7 cellular contexts compared by ENCODE assay signal in genomic region chr9:91208837-91209236, GRCh38.
DNase-seq lines count a peak whose midpoint lies in the region; ATAC-seq and TF ChIP-seq lines count a peak whose summit lies in the region.

No MANE protein-coding gene starts in this region.

- peaks cover 32 to 40% of the 10 kb centered on the region in 2 donors for H3K36me3 Mint-ChIP-seq in stimulated activated naive B cell treated with anti-CD40 and anti-IgM and Interleukin-4, amounts not matched to agents 10 μg/mL and 1 μg/mL and 100 μg/mL, for 72 hours

- H3K4me1 ChIP-seq in Peyer's patch = peaks cover 3 to 43% (median 15%) of the 10 kb centered on the region in 4 donors

- H3K9me3 Mint-ChIP-seq in stimulated activated naive B cell treated with anti-CD40 and anti-IgM and Interleukin-4, amounts not matched to agents 10 μg/mL and 1 μg/mL and 100 μg/mL, for 72 hours = peaks cover 0 to 3% of the 10 kb centered on the region in 2 donors

- H3K4me3 Mint-ChIP-seq in stimulated activated naive B cell treated with anti-CD40 and anti-IgM and Interleukin-4, amounts not matched to agents 10 μg/mL and 1 μg/mL and 100 μg/mL, for 72 hours = peak overlapping the region; percentile 64 to 66

- no peak for TF ChIP-seq CTCF in Peyer's patch (IDR thresholded peaks at IDR 0.05)

- no peaks in the 10 kb centered on the region for H3K27me3 ChIP-seq in Peyer's patch

- no peak for TF ChIP-seq POLR2A in Peyer's patch (IDR thresholded peaks at IDR 0.05)

- no peaks in the 10 kb centered on the region for H3K27me3 Mint-ChIP-seq in stimulated activated naive B cell treated with anti-CD40 and anti-IgM and Interleukin-4, amounts not matched to agents 10 μg/mL and 1 μg/mL and 100 μg/mL, for 72 hours

- H3K9me3 ChIP-seq in Peyer's patch = no peaks in the 10 kb centered on the region

- no peak overlapping the region for H3K4me3 ChIP-seq in Peyer's patch

- ATAC-seq in HG02571 (IDR thresholded peaks at IDR 0.05; ENCODE audit: unreplicated experiment) = peak; percentile 8
- peak; percentile 20 for ATAC-seq in left ventricle myocardium superior
- ATAC-seq in stimulated activated naive B cell treated with anti-CD40 and anti-IgM and Interleukin-4, amounts not matched to agents 10 μg/mL and 1 μg/mL and 100 μg/mL, for 72 hours (replicated peaks) = peak; percentile 20 to 31
- no peak for ATAC-seq in GM19035 (IDR thresholded peaks at IDR 0.05; ENCODE audit: unreplicated experiment)
- no peak for ATAC-seq in GM21737 (IDR thresholded peaks at IDR 0.05; ENCODE audit: unreplicated experiment)

- intact Hi-C loops in left ventricle myocardium superior (cut with micrococcal nuclease) = no loop called here

- H3K27ac Mint-ChIP-seq in stimulated activated naive B cell treated with anti-CD40 and anti-IgM and Interleukin-4, amounts not matched to agents 10 μg/mL and 1 μg/mL and 100 μg/mL, for 72 hours = peak overlapping the region; percentile 96

- H3K4me1 Mint-ChIP-seq in stimulated activated naive B cell treated with anti-CD40 and anti-IgM and Interleukin-4, amounts not matched to agents 10 μg/mL and 1 μg/mL and 100 μg/mL, for 72 hours = peaks cover 39 to 74% of the 10 kb centered on the region in 2 donors

- H3K36me3 ChIP-seq in Peyer's patch = no peaks in the 10 kb centered on the region

- peak overlapping the region; percentile 77 to 82 (median 79) for H3K27ac ChIP-seq in Peyer's patch

- DNase-seq in Peyer's patch (peak in 1 of 3 donors; percentile 44), left ventricle myocardium superior (no peak), mesenteric fat pad (ENCODE audit: low spot score) (no peak)
- DNase-seq in stimulated activated naive B cell treated with anti-CD40 and anti-IgM and Interleukin-4, amounts not matched to agents 10 μg/mL and 1 μg/mL and 100 μg/mL, for 72 hours = no peak

Comparison
In these comparisons a context has a peak if more than half of its experiments do, and no peak if none do; other contexts are left out.
1. ATAC-seq: peak in HG02571 (single experiment), left ventricle myocardium superior (single experiment) and stimulated activated naive B cell treated with anti-CD40 and anti-IgM and Interleukin-4, amounts not matched to agents 10 μg/mL and 1 μg/mL and 100 μg/mL, for 72 hours (2 of 2); none in GM19035 (single experiment) and GM21737 (single experiment).